In genomic region chr2:86623549-86624547, GRCh38 we compare ENCODE assay signal across 1 cellular context.
TF ChIP-seq lines count a peak whose summit lies in the region.

A gene with protein sequence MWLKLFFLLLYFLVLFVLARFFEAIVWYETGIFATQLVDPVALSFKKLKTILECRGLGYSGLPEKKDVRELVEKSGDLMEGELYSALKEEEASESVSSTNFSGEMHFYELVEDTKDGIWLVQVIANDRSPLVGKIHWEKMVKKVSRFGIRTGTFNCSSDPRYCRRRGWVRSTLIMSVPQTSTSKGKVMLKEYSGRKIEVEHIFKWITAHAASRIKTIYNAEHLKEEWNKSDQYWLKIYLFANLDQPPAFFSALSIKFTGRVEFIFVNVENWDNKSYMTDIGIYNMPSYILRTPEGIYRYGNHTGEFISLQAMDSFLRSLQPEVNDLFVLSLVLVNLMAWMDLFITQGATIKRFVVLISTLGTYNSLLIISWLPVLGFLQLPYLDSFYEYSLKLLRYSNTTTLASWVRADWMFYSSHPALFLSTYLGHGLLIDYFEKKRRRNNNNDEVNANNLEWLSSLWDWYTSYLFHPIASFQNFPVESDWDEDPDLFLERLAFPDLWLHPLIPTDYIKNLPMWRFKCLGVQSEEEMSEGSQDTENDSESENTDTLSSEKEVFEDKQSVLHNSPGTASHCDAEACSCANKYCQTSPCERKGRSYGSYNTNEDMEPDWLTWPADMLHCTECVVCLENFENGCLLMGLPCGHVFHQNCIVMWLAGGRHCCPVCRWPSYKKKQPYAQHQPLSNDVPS (minus strand): TSS chr2:86623865. CDS start chr2:86622886, 979 bp downstream.

TF ChIP-seq in K562, 482 proteins besides CTCF, POLR2A, EP300 and RAD21 (continued from another document and continues in another):
- no peak for TF ChIP-seq DLX4 (CRISPR knock-in tag; IDR thresholded peaks at IDR 0.05)
- no peak for TF ChIP-seq ZNF695 (CRISPR knock-in tag; IDR thresholded peaks at IDR 0.05)
- TF ChIP-seq FOSL1 (tag; conservative IDR thresholded peaks at IDR 0.05), result no peak
- TF ChIP-seq SAFB (IDR thresholded peaks at IDR 0.05; ENCODE audit: borderline replicate concordance, low read depth, low read length), result no peak
- TF ChIP-seq ZBTB8A (IDR thresholded peaks at IDR 0.05; ENCODE audit: partially characterized antibody), result no peak
- TF ChIP-seq TFE3 (CRISPR knock-in tag; IDR thresholded peaks at IDR 0.05), result no peak
- no peak for TF ChIP-seq ZNF707 (CRISPR knock-in tag; conservative IDR thresholded peaks at IDR 0.05)
- TF ChIP-seq MYBL2 (IDR thresholded peaks at IDR 0.05; ENCODE audit: low read depth), result no peak
- TF ChIP-seq MYBL2 (CRISPR knock-in tag; IDR thresholded peaks at IDR 0.05; ENCODE audit: borderline replicate concordance), result no peak
- no peak for TF ChIP-seq ZNF398 (CRISPR knock-in tag; IDR thresholded peaks at IDR 0.05)
- peak; percentile 73; the same call in 1 of the 2 replicates for TF ChIP-seq POLR2AphosphoS5 (IDR thresholded peaks at IDR 0.05; ENCODE audit: control insufficient read depth, insufficient read depth, low read depth, low read length)
- TF ChIP-seq FUS (optimal IDR thresholded peaks at IDR 0.05; ENCODE audit: low read depth, low read length), result no peak
- TF ChIP-seq, protein P1, sequence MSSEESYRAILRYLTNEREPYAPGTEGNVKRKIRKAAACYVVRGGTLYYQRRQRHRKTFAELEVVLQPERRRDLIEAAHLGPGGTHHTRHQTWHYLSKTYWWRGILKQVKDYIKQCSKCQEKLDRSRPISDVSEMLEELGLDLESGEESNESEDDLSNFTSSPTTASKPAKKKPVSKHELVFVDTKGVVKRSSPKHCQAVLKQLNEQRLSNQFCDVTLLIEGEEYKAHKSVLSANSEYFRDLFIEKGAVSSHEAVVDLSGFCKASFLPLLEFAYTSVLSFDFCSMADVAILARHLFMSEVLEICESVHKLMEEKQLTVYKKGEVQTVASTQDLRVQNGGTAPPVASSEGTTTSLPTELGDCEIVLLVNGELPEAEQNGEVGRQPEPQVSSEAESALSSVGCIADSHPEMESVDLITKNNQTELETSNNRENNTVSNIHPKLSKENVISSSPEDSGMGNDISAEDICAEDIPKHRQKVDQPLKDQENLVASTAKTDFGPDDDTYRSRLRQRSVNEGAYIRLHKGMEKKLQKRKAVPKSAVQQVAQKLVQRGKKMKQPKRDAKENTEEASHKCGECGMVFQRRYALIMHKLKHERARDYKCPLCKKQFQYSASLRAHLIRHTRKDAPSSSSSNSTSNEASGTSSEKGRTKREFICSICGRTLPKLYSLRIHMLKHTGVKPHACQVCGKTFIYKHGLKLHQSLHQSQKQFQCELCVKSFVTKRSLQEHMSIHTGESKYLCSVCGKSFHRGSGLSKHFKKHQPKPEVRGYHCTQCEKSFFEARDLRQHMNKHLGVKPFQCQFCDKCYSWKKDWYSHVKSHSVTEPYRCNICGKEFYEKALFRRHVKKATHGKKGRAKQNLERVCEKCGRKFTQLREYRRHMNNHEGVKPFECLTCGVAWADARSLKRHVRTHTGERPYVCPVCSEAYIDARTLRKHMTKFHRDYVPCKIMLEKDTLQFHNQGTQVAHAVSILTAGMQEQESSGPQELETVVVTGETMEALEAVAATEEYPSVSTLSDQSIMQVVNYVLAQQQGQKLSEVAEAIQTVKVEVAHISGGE (CRISPR knock-in tag; IDR thresholded peaks at IDR 0.05), result no peak
- TF ChIP-seq MYC (IDR thresholded peaks at IDR 0.05; ENCODE audit: low read depth, low read length), result peak; percentile 64; the same call in 1 of the 2 replicates
- TF ChIP-seq MYC (CRISPR knock-in tag; IDR thresholded peaks at IDR 0.05; ENCODE audit: borderline replicate concordance, low read depth), result no peak
- peak; percentile 55 for TF ChIP-seq HNRNPLL (IDR thresholded peaks at IDR 0.05; ENCODE audit: low read depth, low read length, poor library complexity, severe bottlenecking)
- TF ChIP-seq ZNF133 (CRISPR knock-in tag; IDR thresholded peaks at IDR 0.05), result no peak
- TF ChIP-seq LARP7 (IDR thresholded peaks at IDR 0.05), result no peak
- peak; percentile 88 for TF ChIP-seq ZFX (CRISPR knock-in tag; IDR thresholded peaks at IDR 0.05)
- no peak for TF ChIP-seq ZNF445 (CRISPR knock-in tag; IDR thresholded peaks at IDR 0.05; ENCODE audit: low read depth)
- TF ChIP-seq ATF7 (IDR thresholded peaks at IDR 0.05), result peak; percentile 64
- TF ChIP-seq, protein P2, sequence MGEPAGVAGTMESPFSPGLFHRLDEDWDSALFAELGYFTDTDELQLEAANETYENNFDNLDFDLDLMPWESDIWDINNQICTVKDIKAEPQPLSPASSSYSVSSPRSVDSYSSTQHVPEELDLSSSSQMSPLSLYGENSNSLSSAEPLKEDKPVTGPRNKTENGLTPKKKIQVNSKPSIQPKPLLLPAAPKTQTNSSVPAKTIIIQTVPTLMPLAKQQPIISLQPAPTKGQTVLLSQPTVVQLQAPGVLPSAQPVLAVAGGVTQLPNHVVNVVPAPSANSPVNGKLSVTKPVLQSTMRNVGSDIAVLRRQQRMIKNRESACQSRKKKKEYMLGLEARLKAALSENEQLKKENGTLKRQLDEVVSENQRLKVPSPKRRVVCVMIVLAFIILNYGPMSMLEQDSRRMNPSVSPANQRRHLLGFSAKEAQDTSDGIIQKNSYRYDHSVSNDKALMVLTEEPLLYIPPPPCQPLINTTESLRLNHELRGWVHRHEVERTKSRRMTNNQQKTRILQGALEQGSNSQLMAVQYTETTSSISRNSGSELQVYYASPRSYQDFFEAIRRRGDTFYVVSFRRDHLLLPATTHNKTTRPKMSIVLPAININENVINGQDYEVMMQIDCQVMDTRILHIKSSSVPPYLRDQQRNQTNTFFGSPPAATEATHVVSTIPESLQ (CRISPR knock-in tag; IDR thresholded peaks at IDR 0.05), result no peak
- no peak for TF ChIP-seq MTA1 (IDR thresholded peaks at IDR 0.05; ENCODE audit: borderline replicate concordance)
- TF ChIP-seq PHF21A (IDR thresholded peaks at IDR 0.05; ENCODE audit: borderline replicate concordance, low read depth), result no peak
- no peak for TF ChIP-seq NEUROD1 (IDR thresholded peaks at IDR 0.05; ENCODE audit: borderline replicate concordance, low read depth, low read length, partially characterized antibody)
- peak; percentile 73 for TF ChIP-seq CHD1 (IDR thresholded peaks at IDR 0.05; ENCODE audit: low read length)
- TF ChIP-seq TSC22D4 (tag; IDR thresholded peaks at IDR 0.05), result no peak
- TF ChIP-seq, protein P3, sequence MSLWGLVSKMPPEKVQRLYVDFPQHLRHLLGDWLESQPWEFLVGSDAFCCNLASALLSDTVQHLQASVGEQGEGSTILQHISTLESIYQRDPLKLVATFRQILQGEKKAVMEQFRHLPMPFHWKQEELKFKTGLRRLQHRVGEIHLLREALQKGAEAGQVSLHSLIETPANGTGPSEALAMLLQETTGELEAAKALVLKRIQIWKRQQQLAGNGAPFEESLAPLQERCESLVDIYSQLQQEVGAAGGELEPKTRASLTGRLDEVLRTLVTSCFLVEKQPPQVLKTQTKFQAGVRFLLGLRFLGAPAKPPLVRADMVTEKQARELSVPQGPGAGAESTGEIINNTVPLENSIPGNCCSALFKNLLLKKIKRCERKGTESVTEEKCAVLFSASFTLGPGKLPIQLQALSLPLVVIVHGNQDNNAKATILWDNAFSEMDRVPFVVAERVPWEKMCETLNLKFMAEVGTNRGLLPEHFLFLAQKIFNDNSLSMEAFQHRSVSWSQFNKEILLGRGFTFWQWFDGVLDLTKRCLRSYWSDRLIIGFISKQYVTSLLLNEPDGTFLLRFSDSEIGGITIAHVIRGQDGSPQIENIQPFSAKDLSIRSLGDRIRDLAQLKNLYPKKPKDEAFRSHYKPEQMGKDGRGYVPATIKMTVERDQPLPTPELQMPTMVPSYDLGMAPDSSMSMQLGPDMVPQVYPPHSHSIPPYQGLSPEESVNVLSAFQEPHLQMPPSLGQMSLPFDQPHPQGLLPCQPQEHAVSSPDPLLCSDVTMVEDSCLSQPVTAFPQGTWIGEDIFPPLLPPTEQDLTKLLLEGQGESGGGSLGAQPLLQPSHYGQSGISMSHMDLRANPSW (CRISPR knock-in tag; IDR thresholded peaks at IDR 0.05), result no peak
- no peak; a peak in 1 of 4 replicates for TF ChIP-seq RCOR1 (IDR thresholded peaks at IDR 0.05; ENCODE audit: borderline replicate concordance in 1 of 2, low read depth in 2 of 2, low read length in 2 of 2)
- TF ChIP-seq, protein P4, sequence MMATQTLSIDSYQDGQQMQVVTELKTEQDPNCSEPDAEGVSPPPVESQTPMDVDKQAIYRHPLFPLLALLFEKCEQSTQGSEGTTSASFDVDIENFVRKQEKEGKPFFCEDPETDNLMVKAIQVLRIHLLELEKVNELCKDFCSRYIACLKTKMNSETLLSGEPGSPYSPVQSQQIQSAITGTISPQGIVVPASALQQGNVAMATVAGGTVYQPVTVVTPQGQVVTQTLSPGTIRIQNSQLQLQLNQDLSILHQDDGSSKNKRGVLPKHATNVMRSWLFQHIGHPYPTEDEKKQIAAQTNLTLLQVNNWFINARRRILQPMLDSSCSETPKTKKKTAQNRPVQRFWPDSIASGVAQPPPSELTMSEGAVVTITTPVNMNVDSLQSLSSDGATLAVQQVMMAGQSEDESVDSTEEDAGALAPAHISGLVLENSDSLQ (IDR thresholded peaks at IDR 0.05), result 0 out of 2 replicates have a peak, but pooled peaks have one; percentile 14
- no peak for TF ChIP-seq E4F1 (CRISPR knock-in tag; IDR thresholded peaks at IDR 0.05; ENCODE audit: borderline replicate concordance)
- no peak for TF ChIP-seq TAF7 (tag; IDR thresholded peaks at IDR 0.05)
- TF ChIP-seq ZNF764 (CRISPR knock-in tag; IDR thresholded peaks at IDR 0.05; ENCODE audit: low read depth), result no peak
- no peak for TF ChIP-seq FOXK2 (conservative IDR thresholded peaks at IDR 0.05 in 1 of 2, IDR thresholded peaks at IDR 0.05 in 1 of 2; ENCODE audit: low read depth in 2 of 2)
- TF ChIP-seq ZNF408 (CRISPR knock-in tag; IDR thresholded peaks at IDR 0.05; ENCODE audit: low read depth), result no peak
- no peak for TF ChIP-seq OTX1 (CRISPR knock-in tag; IDR thresholded peaks at IDR 0.05)
- no peak for TF ChIP-seq ZFP30 (CRISPR knock-in tag; IDR thresholded peaks at IDR 0.05; ENCODE audit: borderline replicate concordance)
- no peak for TF ChIP-seq ZNF449 (CRISPR knock-in tag; IDR thresholded peaks at IDR 0.05)
- no peak for TF ChIP-seq ZNF197 (CRISPR knock-in tag; IDR thresholded peaks at IDR 0.05; ENCODE audit: low read depth)
- no peak for TF ChIP-seq NR2C1 (IDR thresholded peaks at IDR 0.05)
- no peak for TF ChIP-seq NR2C1 (tag; IDR thresholded peaks at IDR 0.05)
